10 cellular contexts compared by ENCODE assay signal in the genomic region with DNA sequence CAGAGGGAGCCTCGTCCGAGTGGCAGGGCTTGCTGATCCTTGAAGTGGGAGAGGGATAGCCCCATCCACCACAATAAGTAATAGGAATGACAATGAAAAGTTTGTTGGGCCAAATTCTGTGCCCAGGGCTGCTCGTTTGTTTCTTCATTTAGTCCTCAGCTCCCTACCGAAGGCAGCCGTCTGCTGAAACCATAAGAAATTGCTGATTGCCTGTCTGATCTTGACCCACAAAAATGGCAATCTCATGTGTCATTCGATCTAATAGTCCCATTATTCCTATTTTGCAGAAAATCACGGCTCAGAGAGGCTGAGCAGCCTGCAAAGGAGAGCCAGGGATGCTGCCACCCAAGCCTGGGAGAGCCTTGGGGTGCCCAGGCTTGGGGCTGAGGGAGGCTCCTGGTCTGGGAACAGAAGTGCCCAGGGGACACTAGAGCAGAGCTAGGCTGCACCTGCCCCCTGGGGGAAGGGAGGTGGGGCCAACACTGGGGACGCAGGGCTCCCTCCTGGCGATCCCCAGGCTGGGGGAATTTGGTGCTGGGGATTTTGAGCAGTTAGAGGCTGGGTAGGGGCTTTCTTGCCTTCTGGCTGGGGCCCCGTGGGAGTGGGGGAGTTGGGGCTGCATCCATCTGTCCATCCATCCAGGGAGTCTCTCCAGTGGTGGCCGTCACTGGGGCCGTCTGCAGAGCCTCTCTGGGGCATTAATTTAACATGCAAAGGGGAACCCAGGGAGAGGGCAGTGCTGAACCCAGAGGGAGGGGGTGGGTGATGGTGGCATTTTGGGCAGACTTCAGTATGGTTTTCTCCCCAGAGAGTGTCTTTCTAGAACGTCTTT. TPM values are rescaled to one million over a fixed set of nuclear protein-coding genes. Genes with fewer than 3 reads are reported as not detected.
A peak's percentile ranks its signal among the peaks of the same experiment; 100 is the strongest.
DNase-seq lines count a peak whose midpoint lies in the region; ATAC-seq and TF ChIP-seq lines count a peak whose summit lies in the region.
"Had no signal": no experiment of that assay in that cellular context is flagged by ENCODE, and none has a peak within 500 bp of the region (broad histone marks: within the 10 kb centered on the region; RNA-seq: fewer than 3 reads in every experiment).

No MANE protein-coding gene starts in this region.

- no peak overlapping the region for H3K4me3 ChIP-seq in CD8-positive, alpha-beta memory T cell (ENCODE audit: low read length)
- peak overlapping the region; percentile 23 for H3K4me3 ChIP-seq in OCI-LY3 (ENCODE audit: low read length)
- H3K4me3 ChIP-seq: tibial artery had no signal

- CTCF ChIA-PET in CD8-positive, alpha-beta memory T cell (lab: Charles Lee) = no interaction called here

- no peaks in the 10 kb centered on the region for H3K36me3 Mint-ChIP-seq in CD8-positive, alpha-beta memory T cell
- no peaks in the 10 kb centered on the region for H3K36me3 Mint-ChIP-seq in glutamatergic neuron (ENCODE audit: unreplicated experiment)

- H3K27ac ChIP-seq in CD8-positive, alpha-beta memory T cell (ENCODE audit: low read depth, low read length) = peak overlapping the region; percentile 69
- peak overlapping the region; percentile 62 for H3K27ac ChIP-seq in OCI-LY3 (ENCODE audit: low read length)
- H3K27ac ChIP-seq: tibial artery had no signal

- H3K4me1 ChIP-seq in CD8-positive, alpha-beta memory T cell (ENCODE audit: insufficient read depth, low read length) = peaks cover 19% of the 10 kb centered on the region
- peaks cover 72% of the 10 kb centered on the region for H3K4me1 ChIP-seq in OCI-LY3 (ENCODE audit: low read length)
- H3K4me1 ChIP-seq: tibial artery had no signal

- POLR2A ChIA-PET in CD8-positive, alpha-beta memory T cell (lab: Charles Lee) = no interaction called here

- H3K4me2 ChIP-seq in OCI-LY3 (ENCODE audit: low read length) = peak overlapping the region; percentile 70

- no peaks in the 10 kb centered on the region for H4K20me1 ChIP-seq in OCI-LY3 (ENCODE audit: insufficient read depth, low read length)

- peak overlapping the region in 1 of 8 donors; percentile 11 for H3K27ac Mint-ChIP-seq in CD8-positive, alpha-beta memory T cell
- peak overlapping the region; percentile 5 for H3K27ac Mint-ChIP-seq in glutamatergic neuron (ENCODE audit: unreplicated experiment)

- peaks cover 0 to 1% (median 0%) of the 10 kb centered on the region in 5 donors for H3K9me3 Mint-ChIP-seq in CD8-positive, alpha-beta memory T cell
- H3K9me3 Mint-ChIP-seq in glutamatergic neuron (ENCODE audit: unreplicated experiment) = peaks cover 2% of the 10 kb centered on the region

- no peaks in the 10 kb centered on the region for H3K27me3 ChIP-seq in CD8-positive, alpha-beta memory T cell (ENCODE audit: insufficient read depth, low read length, poor library complexity, severe bottlenecking)
- H3K27me3 ChIP-seq in OCI-LY3 (ENCODE audit: low read depth, low read length) = no peaks in the 10 kb centered on the region

- DNase-seq in CD8-positive, alpha-beta memory T cell = no peak
- DNase-seq in glutamatergic neuron (peak; percentile 38), NAMALWA (ENCODE audit: low spot score) (no peak), NCI-H2029 treated with DMSO at 0.1 percent for 48 hours (lab: John Stamatoyannopoulos, UW) (no peak), CD1c-positive myeloid dendritic cell (ENCODE audit: extremely low spot score) (no peak)
- DNase-seq: hypothalamus, tibial artery had no signal

- peak overlapping the region; percentile 35; the same call in 1 of the 2 replicates for H3K9ac ChIP-seq in OCI-LY3 (ENCODE audit: low read length)

- no peak overlapping the region; the same call in 1 of the 2 replicates for H2AFZ ChIP-seq in OCI-LY3 (ENCODE audit: low read depth, low read length)

- no peaks in the 10 kb centered on the region for H3K36me3 ChIP-seq in CD8-positive, alpha-beta memory T cell (ENCODE audit: insufficient read depth, low read length)
- H3K36me3 ChIP-seq in OCI-LY3 (replicated peaks; ENCODE audit: low read depth, low read length) = peaks cover under 1% of the 10 kb centered on the region
- H3K36me3 ChIP-seq: tibial artery had no signal

- H3K4me3 Mint-ChIP-seq in CD8-positive, alpha-beta memory T cell = no peak overlapping the region
- no peak overlapping the region for H3K4me3 Mint-ChIP-seq in glutamatergic neuron (ENCODE audit: unreplicated experiment)

- ATAC-seq in GM19463 (IDR thresholded peaks at IDR 0.05; ENCODE audit: unreplicated experiment) = peak; percentile 51
- no peak for ATAC-seq in GM21423 (IDR thresholded peaks at IDR 0.05; ENCODE audit: unreplicated experiment)

- peaks cover 10 to 19% (median 12%) of the 10 kb centered on the region in 3 donors for H3K4me1 Mint-ChIP-seq in CD8-positive, alpha-beta memory T cell
- H3K4me1 Mint-ChIP-seq in glutamatergic neuron (ENCODE audit: low read depth, unreplicated experiment) = peaks cover 39% of the 10 kb centered on the region

- no peaks in the 10 kb centered on the region for H3K79me2 ChIP-seq in OCI-LY3 (ENCODE audit: low read length)

- TF ChIP-seq CTCF in OCI-LY3 (IDR thresholded peaks at IDR 0.05; ENCODE audit: low read depth, low read length) = no peak
- no peak for TF ChIP-seq CTCF in glutamatergic neuron (IDR thresholded peaks at IDR 0.05; ENCODE audit: partially characterized antibody, unreplicated experiment)

- peaks cover 0 to 5% of the 10 kb centered on the region in 2 donors for H3K27me3 Mint-ChIP-seq in CD8-positive, alpha-beta memory T cell
- peaks cover 18% of the 10 kb centered on the region for H3K27me3 Mint-ChIP-seq in glutamatergic neuron (ENCODE audit: unreplicated experiment)

- no peaks in the 10 kb centered on the region for H3K9me3 ChIP-seq in CD8-positive, alpha-beta memory T cell (ENCODE audit: low read length)
- 0 out of 2 replicates have a peak, but pooled peaks cover 3% of the 10 kb centered on the region for H3K9me3 ChIP-seq in OCI-LY3 (ENCODE audit: insufficient read depth, low read length)

RNA-seq across cellular contexts. Expression of a gene that starts 53.5 kb away (rescaled TPM):
- 100 to 1,000 TPM; 128 to 144 TPM for total RNA-seq in CD8-positive, alpha-beta memory T cell
- 17.1 TPM for polyA plus RNA-seq in CD8-positive, alpha-beta memory T cell
- 11.1 TPM for total RNA-seq in glutamatergic neuron (ENCODE audit: unreplicated experiment)

Comparison
In these comparisons a context has a peak if more than half of its experiments do, and no peak if none do; other contexts are left out.
1. RNA of a gene that starts 53.5 kb away (total RNA-seq): 128 to 144 TPM in CD8-positive, alpha-beta memory T cell; 11.1 TPM in glutamatergic neuron (single experiment); every median in the first group is over 10 times any median in the second.